8 cellular contexts compared by ENCODE assay signal in genomic region chr2:105797298-105797819, GRCh38. TPM values are rescaled to one million over a fixed set of nuclear protein-coding genes. Genes with fewer than 3 reads are reported as not detected.
DNase-seq lines count a peak whose midpoint lies in the region; ATAC-seq, FAIRE-seq and TF ChIP-seq lines count a peak whose summit lies in the region.

No MANE protein-coding gene starts in this region.

- H3K9me3 Mint-ChIP-seq in IgD-negative memory B cell: no peaks in the 10 kb centered on the region

- H3K9ac ChIP-seq in GM12878 (ENCODE audit: control insufficient read depth, insufficient read depth, low read length): peak overlapping the region; percentile 74

- no peak; a peak in 1 of 4 replicates for TF ChIP-seq EP300 in GM12878 (IDR thresholded peaks at IDR 0.05; ENCODE audit: borderline replicate concordance in 1 of 2, control insufficient read depth in 1 of 2, low read depth in 2 of 2, low read length in 2 of 2)

- H3K4me1 ChIP-seq in GM12878 (ENCODE audit: control insufficient read depth, insufficient read depth, low read length) (peaks cover 66% of the 10 kb centered on the region), mucosa of descending colon (ENCODE audit: low read depth) (peaks cover 39% of the 10 kb centered on the region)

- H3K79me2 ChIP-seq in GM12878 (ENCODE audit: control insufficient read depth, insufficient read depth, low read length): peaks cover 93% of the 10 kb centered on the region

- WGBS in GM12878 (ENCODE audit: insufficient coverage, insufficient replicate concordance, low lambda C conversion rate, missing lambda C conversion rate): 1% methylated on average over 7 of the region's 7 CpGs

- H3K4me3 ChIP-seq in GM08714 (ENCODE audit: low read length) (peak overlapping the region; percentile 45; the same call in 1 of the 2 replicates), GM12878 (peak overlapping the region; percentile 31; the same call in 1 of the 2 replicates), mucosa of descending colon (no peak overlapping the region)

- peak; percentile 63; the same call in 1 of the 2 replicates for TF ChIP-seq POLR2A in GM12878 (IDR thresholded peaks at IDR 0.05; ENCODE audit: low read depth, low read length)

- peaks cover 5% of the 10 kb centered on the region for H3K36me3 Mint-ChIP-seq in IgD-negative memory B cell

- H3K36me3 ChIP-seq in GM12878 (ENCODE audit: control insufficient read depth in 2 of 2, insufficient read depth in 2 of 2, low read length in 1 of 2) (peaks cover 0 to 3% of the 10 kb centered on the region in 2 experiments; a peak in 1 of 4 replicates), mucosa of descending colon (ENCODE audit: low read depth) (no peaks in the 10 kb centered on the region)

- FAIRE-seq in GM12878 (lab: Jason Lieb, UNC): no peak

- H3K9me3 ChIP-seq in GM12878 (replicated peaks; ENCODE audit: control insufficient read depth, insufficient read depth, low read length) (no peaks in the 10 kb centered on the region), mucosa of descending colon (no peaks in the 10 kb centered on the region)

- DNase-seq in GM12878 (ENCODE audit: low read depth, low spot score) (peak; percentile 65), mucosa of descending colon (no peak), NCI-H2107 (lab: John Stamatoyannopoulos, UW) (no peak), NCI-H146 (lab: John Stamatoyannopoulos, UW) (no peak), AG08395 (ENCODE audit: low spot score) (no peak)

- no peak for TF ChIP-seq RAD21 in GM12878 (IDR thresholded peaks at IDR 0.05; ENCODE audit: insufficient read depth, low read depth, low read length)

- no TSS peak for BruUV-seq in GM12878 (replicated peaks; lab: Mats Ljungman, UMichigan)

- POLR2A ChIA-PET in GM12878 (lab: Charles Lee): interaction anchor here (0.9 to 5.9 kb wide), 9 partner anchors 9 to 76 kb away, joined by 3 to 27 read pairs (median 5); no protein-coding TSS in a partner anchor

- intact Hi-C loops in GM12878 (cut with micrococcal nuclease; ENCODE audit: unreplicated experiment): loop anchor here (2.0 to 5.0 kb wide), 2 partner anchors 49 to 75 kb away; no protein-coding TSS in a partner anchor
- intact Hi-C loops in mucosa of descending colon (cut with DNase I, micrococcal nuclease): no loop called here

- ATAC-seq in GM21528 (IDR thresholded peaks at IDR 0.05; ENCODE audit: low FRiP score, unreplicated experiment) (peak; percentile 49), GM12878 (peak; percentile 66), mucosa of descending colon (peak; percentile 55)

- peak overlapping the region; percentile 82 for H3K4me2 ChIP-seq in GM12878 (ENCODE audit: control insufficient read depth, insufficient read depth)

- H3K4me3 Mint-ChIP-seq in IgD-negative memory B cell: peak overlapping the region; percentile 73 to 94 (median 82)

- in situ Hi-C loops in GM12878 (cut with MboI): no loop called here

- no peaks in the 10 kb centered on the region for H3K27me3 Mint-ChIP-seq in IgD-negative memory B cell

- CTCF ChIA-PET in GM12878 (lab: Yijun Ruan, JAX): interaction anchor here (1.2 to 4.0 kb wide), 5 partner anchors 8 to 54 kb away, joined by 3 to 29 read pairs (median 16); no protein-coding TSS in a partner anchor

- SMC1A ChIA-PET in GM12878 (lab: Charles Lee; ENCODE audit: uncharacterized antibody, unreplicated experiment): interaction anchor here (0.7 to 9.9 kb wide), 14 partner anchors 10 to 368 kb away, joined by 3 to 93 read pairs (median 8); no protein-coding TSS in a partner anchor

- peak overlapping the region; percentile 78 to 96 (median 93) for H3K27ac Mint-ChIP-seq in IgD-negative memory B cell

- RAD21 ChIA-PET in GM12878 (lab: Charles Lee; ENCODE audit: unreplicated experiment): interaction anchor here (0.8 to 4.6 kb wide), 12 partner anchors 8 to 77 kb away, joined by 3 to 40 read pairs (median 8); no protein-coding TSS in a partner anchor

- peaks cover 58 to 80% (median 66%) of the 10 kb centered on the region in 3 donors for H3K4me1 Mint-ChIP-seq in IgD-negative memory B cell

- peak overlapping the region; percentile 96 for H3K27ac ChIP-seq in GM12878 (ENCODE audit: control insufficient read depth, insufficient read depth)

- peak overlapping the region; percentile 66 for H2AFZ ChIP-seq in GM12878 (ENCODE audit: control insufficient read depth, low read depth, low read length)

- no peak for TF ChIP-seq CTCF in GM12878 (IDR thresholded peaks at IDR 0.05 in 2 of 3, conservative IDR thresholded peaks at IDR 0.05 in 1 of 3; ENCODE audit: control insufficient read depth in 2 of 3, extremely low read depth in 1 of 3, insufficient read depth in 1 of 3, low read depth in 3 of 3, low read length in 3 of 3)
- no peak for TF ChIP-seq CTCF in mucosa of descending colon (IDR thresholded peaks at IDR 0.05)

- H4K20me1 ChIP-seq in GM12878 (ENCODE audit: control insufficient read depth, insufficient read depth): no peaks in the 10 kb centered on the region

- H3K27me3 ChIP-seq in GM12878 (replicated peaks in 1 of 2; ENCODE audit: control insufficient read depth in 2 of 2, insufficient read depth in 2 of 2, low read length in 1 of 2): no peaks in the 10 kb centered on the region

TF ChIP-seq in GM12878, 131 proteins besides CTCF, POLR2A, EP300 and RAD21 (continues in another document):
- TF ChIP-seq YBX1 (IDR thresholded peaks at IDR 0.05): no peak
- no peak for TF ChIP-seq BACH1 (IDR thresholded peaks at IDR 0.05; ENCODE audit: borderline replicate concordance)
- TF ChIP-seq SMARCA5 (IDR thresholded peaks at IDR 0.05): 0 out of 2 replicates have a peak, but pooled peaks have one; percentile 61
- no peak for TF ChIP-seq KDM1A (IDR thresholded peaks at IDR 0.05; ENCODE audit: borderline replicate concordance)
- no peak for TF ChIP-seq ZNF622 (IDR thresholded peaks at IDR 0.05)
- no peak for TF ChIP-seq ZBTB40 (IDR thresholded peaks at IDR 0.05; ENCODE audit: borderline replicate concordance)
- TF ChIP-seq, protein P1, sequence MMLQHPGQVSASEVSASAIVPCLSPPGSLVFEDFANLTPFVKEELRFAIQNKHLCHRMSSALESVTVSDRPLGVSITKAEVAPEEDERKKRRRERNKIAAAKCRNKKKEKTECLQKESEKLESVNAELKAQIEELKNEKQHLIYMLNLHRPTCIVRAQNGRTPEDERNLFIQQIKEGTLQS (IDR thresholded peaks at IDR 0.05; ENCODE audit: borderline replicate concordance, extremely low read depth, low read depth, low read length): no peak
- peak in 1 of 2 experiments; percentile 70; a peak in 2 of 4 replicates for TF ChIP-seq ETV6 (conservative IDR thresholded peaks at IDR 0.05 in 1 of 2, IDR thresholded peaks at IDR 0.05 in 1 of 2; ENCODE audit: borderline replicate concordance in 1 of 2, low read depth in 1 of 2)

RNA-seq across cellular contexts. Expression of gene NCK2, which starts 52.6 kb away (rescaled TPM):
- polyA plus RNA-seq in IgD-negative memory B cell (19.6 TPM), GM12878 (2011; rRNA removed) (11.6 and 13.0 TPM in 2 replicates), GM12878 (2014; fragmentation: Illumina TruSeq; extraction: Trizol) (10.1 and 15.4 TPM in 2 replicates), GM12878 (2014; fragmentation: Nextera tagmentation; extraction: Ambion mirVana) (1 to 10 TPM; 1.2 to 3.1 TPM), GM12878 (2014; rRNA removed) (28.1 and 31.1 TPM in 2 replicates), GM12878 (2016; fragmentation: Nextera tagmentation; extraction: Ambion mirVana) (1 to 10 TPM; 5.2 to 7.2 TPM)
- 14.3 and 15.4 TPM in 2 replicates for total RNA-seq in GM12878 (2013; cell fraction: nucleolus; rRNA removed)
- total RNA-seq in GM12878 (2014; rRNA removed) (25.1 and 25.4 TPM in 2 replicates), GM12878 (2014; rRNA removed; fragmentation: Illumina TruSeq; extraction: Trizol) (13.5 and 15.3 TPM in 2 replicates), GM12878 (2021) (30.9 and 36.5 TPM in 2 replicates), mucosa of descending colon (10 to 100 TPM; 52.2 to 66.4 (median 57.6) TPM)
- 5.6 TPM for polyA plus RNA-seq in GM12878 (2011; ENCODE audit: low read depth)
- 12.3 and 19.8 TPM in 2 replicates for polyA plus RNA-seq in GM12878 (2011; cell fraction: cytosol; rRNA removed)
- 10.9 and 14.6 TPM in 2 replicates for polyA plus RNA-seq in GM12878 (2011; cell fraction: nucleus; rRNA removed)
- polyA plus RNA-seq in GM12878 (2012): 19.1 and 19.3 TPM in 2 replicates
- polyA minus RNA-seq in GM12878 (2011; rRNA and poly(A)+ RNA removed): 14.9 and 16.7 TPM in 2 replicates
- polyA minus RNA-seq in GM12878 (2011; cell fraction: cytosol; rRNA and poly(A)+ RNA removed): 4.4 and 9.6 TPM in 2 replicates
- polyA minus RNA-seq in GM12878 (2011; cell fraction: nucleus; rRNA and poly(A)+ RNA removed): 8.1 and 14.5 TPM in 2 replicates
